ENCODE assay signal across 17 cellular contexts in the genomic region with DNA sequence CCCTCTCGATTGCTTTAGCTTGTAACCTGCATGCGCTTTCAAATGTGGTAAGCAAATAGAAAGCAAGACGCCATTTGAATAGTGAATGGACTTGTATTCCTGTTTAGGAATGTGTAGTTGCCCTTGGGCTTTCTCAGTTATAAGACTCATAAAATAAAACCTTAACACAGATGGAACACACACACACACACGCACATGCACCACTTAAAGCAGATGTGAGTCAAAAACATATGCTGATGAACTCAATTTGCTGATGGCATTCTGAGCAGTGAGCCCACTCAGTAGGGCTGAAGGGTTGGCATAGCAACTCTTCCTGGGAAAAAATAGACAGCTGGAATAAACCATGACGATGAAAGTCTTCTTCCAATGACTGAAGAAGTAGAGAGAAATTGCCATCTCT.
DNase-seq lines count a peak whose midpoint lies in the region; ATAC-seq and TF ChIP-seq lines count a peak whose summit lies in the region.
"Had no signal": no experiment of that assay in that cellular context is flagged by ENCODE, and none has a peak within 500 bp of the region (broad histone marks: within the 10 kb centered on the region; RNA-seq: fewer than 3 reads in every experiment).

No MANE protein-coding gene starts in this region.

- H3K9me2 ChIP-seq in hepatocyte (replicated peaks; ENCODE audit: insufficient read depth): no peaks in the 10 kb centered on the region

- no peak overlapping the region for H3K4me3 ChIP-seq in hepatocyte
- H3K4me3 ChIP-seq: HAP-1, SJCRH30 had no signal

- H3K36me3 ChIP-seq in hepatocyte (replicated peaks; ENCODE audit: insufficient read depth, low read depth): no peaks in the 10 kb centered on the region
- H3K36me3 ChIP-seq: HAP-1, SJCRH30 had no signal

- no peak overlapping the region for H2AFZ ChIP-seq in hepatocyte

- peak overlapping the region; percentile 31 for H3K27ac ChIP-seq in angular gyrus (ENCODE audit: low read depth, low read length)
- no peak overlapping the region for H3K27ac ChIP-seq in hepatocyte
- H3K27ac ChIP-seq: HL-60, SJCRH30 had no signal

- H3K4me1 ChIP-seq in hepatocyte (ENCODE audit: insufficient read depth): no peaks in the 10 kb centered on the region
- H3K4me1 ChIP-seq: HAP-1, SJCRH30 had no signal

- TF ChIP-seq CTCF in hepatocyte (IDR thresholded peaks at IDR 0.05; ENCODE audit: poor library complexity): no peak
- no peak for TF ChIP-seq CTCF in GM10266 (IDR thresholded peaks at IDR 0.05; ENCODE audit: control insufficient read depth, insufficient read depth, low read depth, missing control alignments)

- WGBS in hepatocyte (ENCODE audit: low lambda C conversion rate, missing lambda C conversion rate): 59% methylated on average over 5 of the region's 5 CpGs

- H3K27me3 ChIP-seq in hepatocyte: peaks cover 3% of the 10 kb centered on the region
- H3K27me3 ChIP-seq: SJCRH30 had no signal

- no peaks in the 10 kb centered on the region for H3K79me2 ChIP-seq in hepatocyte

- DNase-seq in NCI-H748 (lab: John Stamatoyannopoulos, UW; ENCODE audit: unreplicated experiment) (peak; percentile 16), NCI-H748 treated with DMSO at 0.1 percent for 48 hours (lab: John Stamatoyannopoulos, UW) (no peak), hepatocyte (ENCODE audit: low spot score) (no peak), KG1 (lab: John Stamatoyannopoulos, UW) (no peak), GM10266 (ENCODE audit: extremely low spot score) (no peak)
- DNase-seq: AML-193; CD4-positive, CD25-positive, alpha-beta regulatory T cell; NCI-H2029; NCI-H345; NCI-H526 treated with DMSO at 0.1 percent for 48 hours; NK-92 treated with Interleukin-12 subunit alpha and Interleukin-12 subunit beta, amount 100 ng/mL, for 24 hours; SJCRH30; SW 1271 had no signal

- H4K20me1 ChIP-seq in hepatocyte (ENCODE audit: insufficient read depth, poor library complexity, severe bottlenecking): no peaks in the 10 kb centered on the region

- H3K9me3 ChIP-seq in hepatocyte (ENCODE audit: low read depth): no peaks in the 10 kb centered on the region
- H3K9me3 ChIP-seq: HAP-1, SJCRH30 had no signal

- no peak for ATAC-seq in HG03432 (IDR thresholded peaks at IDR 0.05; ENCODE audit: unreplicated experiment)

- H3K4me2 ChIP-seq in hepatocyte: peak overlapping the region; percentile 17
